14 cellular contexts compared by ENCODE assay signal in the genomic region with DNA sequence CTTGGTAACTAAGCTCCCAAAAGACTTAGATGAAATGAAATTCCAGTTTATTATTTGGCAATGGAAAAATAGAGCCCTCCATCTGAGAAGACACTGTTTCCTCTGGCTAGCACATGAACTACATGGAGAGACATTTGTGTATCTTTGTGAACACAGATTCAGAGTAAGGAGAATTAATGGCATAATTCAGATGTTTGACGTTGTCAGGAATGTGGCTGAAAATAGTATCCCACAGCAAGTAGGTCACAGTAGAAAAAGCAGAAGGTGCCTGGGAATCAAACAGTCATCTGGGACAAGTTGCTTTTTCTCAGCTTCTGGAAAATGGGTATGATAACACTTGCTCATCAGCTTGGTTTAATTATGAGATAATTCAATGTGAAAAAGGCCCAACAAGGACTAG.
DNase-seq lines count a peak whose midpoint lies in the region; ATAC-seq and TF ChIP-seq lines count a peak whose summit lies in the region.
"Had no signal": no experiment of that assay in that cellular context is flagged by ENCODE, and none has a peak within 500 bp of the region (broad histone marks: within the 10 kb centered on the region; RNA-seq: fewer than 3 reads in every experiment).

No MANE protein-coding gene starts in this region.

- H3K27me3 ChIP-seq in Caco-2 (replicated peaks; ENCODE audit: control insufficient read depth, insufficient read depth, low read length), result no peaks in the 10 kb centered on the region
- H3K27me3 ChIP-seq in heart right ventricle, result no peaks in the 10 kb centered on the region
- no peaks in the 10 kb centered on the region for H3K27me3 ChIP-seq in thyroid gland
- no peaks in the 10 kb centered on the region for H3K27me3 ChIP-seq in transverse colon

- peaks cover 22% of the 10 kb centered on the region for H3K4me1 Mint-ChIP-seq in Caco-2 (ENCODE audit: low read depth, unreplicated experiment)
- peaks cover 22% of the 10 kb centered on the region for H3K4me1 Mint-ChIP-seq in HFFc6 (ENCODE audit: low read depth)
- H3K4me1 Mint-ChIP-seq: CD14-positive monocyte had no signal

- no peaks in the 10 kb centered on the region for H3K9me3 ChIP-seq in Caco-2
- H3K9me3 ChIP-seq in heart right ventricle, result peaks cover 0 to 14% (median 0%) of the 10 kb centered on the region in 11 donors
- no peaks in the 10 kb centered on the region for H3K9me3 ChIP-seq in thyroid gland
- no peaks in the 10 kb centered on the region for H3K9me3 ChIP-seq in transverse colon

- TF ChIP-seq CTCF in Caco-2 (IDR thresholded peaks at IDR 0.05; ENCODE audit: insufficient read depth in 1 of 2, low read depth in 1 of 2, low read length in 1 of 2, severe bottlenecking in 1 of 2, unreplicated experiment in 1 of 2) (no peak), HFFc6 (IDR thresholded peaks at IDR 0.05) (no peak), heart right ventricle (IDR thresholded peaks at IDR 0.05) (no peak), thyroid gland (IDR thresholded peaks at IDR 0.05) (no peak), transverse colon (IDR thresholded peaks at IDR 0.05) (no peak)

- peak in 2 of 8 donors; percentile 18 to 41 for ATAC-seq in heart right ventricle
- ATAC-seq: SK-N-SH treated with all-trans-retinoic acid at 6 μM for 48 hours had no signal

- DNase-seq in Caco-2 (no peak), HFFc6 (no peak), heart right ventricle (no peak), thyroid gland (no peak), transverse colon (no peak), D341Med (ENCODE audit: low spot score) (no peak)
- no peak for DNase-seq in stimulated activated naive CD4-positive, alpha-beta T cell (lab: John Stamatoyannopoulos, UW)
- DNase-seq: GF-D8, NCI-H82, OCI-M1, SHP77 treated with DMSO at 0.1 percent for 48 hours had no signal

- H3K4me3 Mint-ChIP-seq in Caco-2 (ENCODE audit: unreplicated experiment) (no peak overlapping the region), HFFc6 (no peak overlapping the region)
- H3K4me3 Mint-ChIP-seq: CD14-positive monocyte had no signal

- CTCF ChIA-PET in Caco-2 (lab: Charles Lee), result no interaction called here

- no TSS peak for BruUV-seq in Caco-2 (replicated peaks; lab: Mats Ljungman, UMichigan)

- POLR2A ChIA-PET in Caco-2 (lab: Charles Lee), result no interaction called here

- in situ Hi-C loops in transverse colon (cut with MboI; ENCODE audit: low pct_ligation_motif_present in 1 of 4, low pct_unique_long_range_greater_than_20kb in 1 of 4, low sequenced_read_pairs in 3 of 4), result no loop called here

- H3K27ac ChIP-seq in heart right ventricle, result peak overlapping the region in 8 of 10 donors; percentile 40 to 71 (median 58)
- H3K27ac ChIP-seq in thyroid gland, result peak overlapping the region; percentile 45 to 69 (median 63)
- no peak overlapping the region for H3K27ac ChIP-seq in transverse colon
- H3K27ac ChIP-seq: KMS-11 had no signal

- no peak for TF ChIP-seq EP300 in transverse colon (IDR thresholded peaks at IDR 0.05; ENCODE audit: low read depth)

- intact Hi-C loops in Caco-2 (cut with micrococcal nuclease; ENCODE audit: unreplicated experiment) (loop anchor here (5.0 kb wide), 1 partner anchor 53 kb away; no protein-coding TSS in a partner anchor), heart right ventricle (cut with DNase I) (loop anchor here in 1 of 10 donors (5.0 kb wide), 1 partner anchor 83 kb away; no protein-coding TSS in a partner anchor), thyroid gland (cut with DNase I) (no loop called here), transverse colon (cut with DNase I; ENCODE audit: low total_unique reads) (no loop called here)

- H3K9me3 Mint-ChIP-seq in Caco-2 (ENCODE audit: unreplicated experiment), result peaks cover 15% of the 10 kb centered on the region
- H3K9me3 Mint-ChIP-seq in HFFc6, result no peaks in the 10 kb centered on the region; the same call in 1 of the 2 replicates

- peaks cover 9% of the 10 kb centered on the region for H3K36me3 Mint-ChIP-seq in Caco-2 (ENCODE audit: insufficient read depth, unreplicated experiment)
- peaks cover 12% of the 10 kb centered on the region for H3K36me3 Mint-ChIP-seq in HFFc6 (ENCODE audit: low read depth)
- H3K36me3 Mint-ChIP-seq: CD14-positive monocyte had no signal

- TF ChIP-seq POLR2A in thyroid gland (IDR thresholded peaks at IDR 0.05) (no peak), transverse colon (IDR thresholded peaks at IDR 0.05) (no peak)

- H3K36me3 ChIP-seq in Caco-2 (ENCODE audit: control insufficient read depth, insufficient read depth, low read length), result no peaks in the 10 kb centered on the region
- H3K36me3 ChIP-seq in heart right ventricle, result no peaks in the 10 kb centered on the region
- H3K36me3 ChIP-seq in thyroid gland, result no peaks in the 10 kb centered on the region
- no peaks in the 10 kb centered on the region for H3K36me3 ChIP-seq in transverse colon

- 8 to 9% methylated on average over 1 of the region's 1 CpG for WGBS in heart right ventricle, 2 donors
- WGBS in thyroid gland, 2 donors, result 27 to 32% methylated on average over 1 of the region's 1 CpG
- WGBS in transverse colon (ENCODE audit: low coverage in 1 of 2), 2 donors, result 0 to 20% methylated on average over 1 of the region's 1 CpG

- H3K27me3 Mint-ChIP-seq in Caco-2 (ENCODE audit: insufficient read depth, unreplicated experiment), result no peaks in the 10 kb centered on the region
- no peaks in the 10 kb centered on the region for H3K27me3 Mint-ChIP-seq in HFFc6 (ENCODE audit: insufficient read depth)

- H3K4me3 ChIP-seq in Caco-2 (ENCODE audit: low read depth, low read length), result no peak overlapping the region
- no peak overlapping the region for H3K4me3 ChIP-seq in heart right ventricle
- no peak overlapping the region for H3K4me3 ChIP-seq in thyroid gland (replicated peaks in 1 of 3)
- no peak overlapping the region for H3K4me3 ChIP-seq in transverse colon

- H3K4me1 ChIP-seq in Caco-2 (peaks cover 28% of the 10 kb centered on the region), heart right ventricle (peaks cover 3 to 68% (median 46%) of the 10 kb centered on the region in 9 donors), thyroid gland (peaks cover 54 to 55% of the 10 kb centered on the region in 2 donors), transverse colon (peaks cover 0 to 6% (median 3%) of the 10 kb centered on the region in 4 donors)

- H3K27ac Mint-ChIP-seq in Caco-2 (ENCODE audit: unreplicated experiment) (peak overlapping the region; percentile 67), HFFc6 (peak overlapping the region; percentile 60; the same call in 1 of the 2 replicates)
- H3K27ac Mint-ChIP-seq: CD14-positive monocyte had no signal

Comparison
In these comparisons a context has a peak if more than half of its experiments do, and no peak if none do; other contexts are left out.
1. H3K27ac ChIP-seq: peak in heart right ventricle (8 of 10) and thyroid gland (3 of 3); none in transverse colon (0 of 4).